In the genomic region with DNA sequence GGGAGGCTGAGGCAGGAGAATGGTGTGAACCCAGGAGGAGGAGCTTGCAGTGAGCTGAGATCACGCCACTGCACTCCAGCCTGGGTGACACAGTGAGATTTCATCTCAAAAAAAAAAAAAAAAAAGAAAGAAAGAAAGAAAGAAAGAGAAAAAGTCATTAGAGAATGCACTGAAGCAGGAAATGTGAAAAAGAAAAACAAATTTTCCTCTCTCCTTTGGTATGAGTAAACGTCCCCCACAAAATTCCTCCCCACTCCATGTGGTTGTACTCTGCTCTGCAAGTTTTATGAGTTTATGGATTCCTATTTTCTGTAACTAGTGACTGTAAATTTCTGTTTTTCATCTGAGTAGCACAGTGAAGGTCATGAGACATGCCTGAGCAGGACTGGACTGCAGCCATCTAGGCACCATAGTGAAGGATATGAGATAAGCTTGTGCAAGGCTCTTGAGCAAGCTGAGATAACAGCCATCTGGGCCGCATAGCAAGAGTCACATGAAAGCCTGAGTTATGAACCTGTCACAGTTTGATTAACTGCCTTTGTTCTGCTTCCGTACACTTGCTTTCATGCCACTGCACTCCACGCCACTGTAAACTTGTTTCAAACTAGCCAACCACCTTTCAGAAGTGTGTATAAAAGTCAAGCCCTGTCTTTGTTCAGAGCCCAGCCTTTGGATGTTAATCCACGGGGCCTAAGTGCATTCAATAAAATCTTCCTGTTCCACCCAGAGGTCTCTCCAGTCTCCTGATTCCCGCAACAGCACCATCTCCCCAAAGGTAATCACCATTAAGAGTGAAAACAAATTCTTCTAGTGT, we compare ENCODE assay signal across 1 cellular context.
TF ChIP-seq lines count a peak whose summit lies in the region.

No MANE protein-coding gene starts in this region.

TF ChIP-seq in K562, 482 proteins besides CTCF, POLR2A, EP300 and RAD21 (continued from another document and continues in another):
- peak; percentile 73 for TF ChIP-seq JUN (IDR thresholded peaks at IDR 0.05; ENCODE audit: borderline replicate concordance, low read depth, low read length)
- no peak for TF ChIP-seq JUN (CRISPR knock-in tag; IDR thresholded peaks at IDR 0.05; ENCODE audit: borderline replicate concordance)
- no peak for TF ChIP-seq ELF2 (CRISPR knock-in tag; IDR thresholded peaks at IDR 0.05)
- TF ChIP-seq, protein P1, sequence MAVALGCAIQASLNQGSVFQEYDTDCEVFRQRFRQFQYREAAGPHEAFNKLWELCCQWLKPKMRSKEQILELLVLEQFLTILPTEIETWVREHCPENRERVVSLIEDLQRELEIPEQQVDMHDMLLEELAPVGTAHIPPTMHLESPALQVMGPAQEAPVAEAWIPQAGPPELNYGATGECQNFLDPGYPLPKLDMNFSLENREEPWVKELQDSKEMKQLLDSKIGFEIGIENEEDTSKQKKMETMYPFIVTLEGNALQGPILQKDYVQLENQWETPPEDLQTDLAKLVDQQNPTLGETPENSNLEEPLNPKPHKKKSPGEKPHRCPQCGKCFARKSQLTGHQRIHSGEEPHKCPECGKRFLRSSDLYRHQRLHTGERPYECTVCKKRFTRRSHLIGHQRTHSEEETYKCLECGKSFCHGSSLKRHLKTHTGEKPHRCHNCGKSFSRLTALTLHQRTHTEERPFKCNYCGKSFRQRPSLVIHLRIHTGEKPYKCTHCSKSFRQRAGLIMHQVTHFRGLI (CRISPR knock-in tag; IDR thresholded peaks at IDR 0.05) = no peak
- TF ChIP-seq SMAD4 (CRISPR knock-in tag; conservative IDR thresholded peaks at IDR 0.05) = peak; percentile 93
- peak; percentile 95 for TF ChIP-seq DPF2 (IDR thresholded peaks at IDR 0.05)
- TF ChIP-seq FOXJ2 (tag; IDR thresholded peaks at IDR 0.05) = peak; percentile 29; the same call in 1 of the 2 replicates
- TF ChIP-seq, protein P2, sequence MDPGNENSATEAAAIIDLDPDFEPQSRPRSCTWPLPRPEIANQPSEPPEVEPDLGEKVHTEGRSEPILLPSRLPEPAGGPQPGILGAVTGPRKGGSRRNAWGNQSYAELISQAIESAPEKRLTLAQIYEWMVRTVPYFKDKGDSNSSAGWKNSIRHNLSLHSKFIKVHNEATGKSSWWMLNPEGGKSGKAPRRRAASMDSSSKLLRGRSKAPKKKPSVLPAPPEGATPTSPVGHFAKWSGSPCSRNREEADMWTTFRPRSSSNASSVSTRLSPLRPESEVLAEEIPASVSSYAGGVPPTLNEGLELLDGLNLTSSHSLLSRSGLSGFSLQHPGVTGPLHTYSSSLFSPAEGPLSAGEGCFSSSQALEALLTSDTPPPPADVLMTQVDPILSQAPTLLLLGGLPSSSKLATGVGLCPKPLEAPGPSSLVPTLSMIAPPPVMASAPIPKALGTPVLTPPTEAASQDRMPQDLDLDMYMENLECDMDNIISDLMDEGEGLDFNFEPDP (CRISPR knock-in tag; IDR thresholded peaks at IDR 0.05) = no peak
- TF ChIP-seq KAT2B (IDR thresholded peaks at IDR 0.05; ENCODE audit: low read depth, low read length) = no peak
- TF ChIP-seq, protein P3, sequence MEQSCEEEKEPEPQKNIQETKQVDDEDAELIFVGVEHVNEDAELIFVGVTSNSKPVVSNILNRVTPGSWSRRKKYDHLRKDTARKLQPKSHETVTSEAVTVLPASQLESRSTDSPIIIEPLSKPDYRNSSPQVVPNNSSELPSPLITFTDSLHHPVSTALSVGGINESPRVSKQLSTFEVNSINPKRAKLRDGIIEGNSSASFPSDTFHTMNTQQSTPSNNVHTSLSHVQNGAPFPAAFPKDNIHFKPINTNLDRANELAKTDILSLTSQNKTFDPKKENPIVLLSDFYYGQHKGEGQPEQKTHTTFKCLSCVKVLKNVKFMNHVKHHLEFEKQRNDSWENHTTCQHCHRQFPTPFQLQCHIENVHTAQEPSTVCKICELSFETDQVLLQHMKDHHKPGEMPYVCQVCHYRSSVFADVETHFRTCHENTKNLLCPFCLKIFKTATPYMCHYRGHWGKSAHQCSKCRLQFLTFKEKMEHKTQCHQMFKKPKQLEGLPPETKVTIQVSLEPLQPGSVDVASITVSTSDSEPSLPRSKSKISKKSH (CRISPR knock-in tag; IDR thresholded peaks at IDR 0.05) = peak; percentile 96
- TF ChIP-seq NR2C2 (CRISPR knock-in tag; IDR thresholded peaks at IDR 0.05) = no peak
- TF ChIP-seq NR2C2 (tag; IDR thresholded peaks at IDR 0.05) = peak; percentile 64
- TF ChIP-seq, protein P4, sequence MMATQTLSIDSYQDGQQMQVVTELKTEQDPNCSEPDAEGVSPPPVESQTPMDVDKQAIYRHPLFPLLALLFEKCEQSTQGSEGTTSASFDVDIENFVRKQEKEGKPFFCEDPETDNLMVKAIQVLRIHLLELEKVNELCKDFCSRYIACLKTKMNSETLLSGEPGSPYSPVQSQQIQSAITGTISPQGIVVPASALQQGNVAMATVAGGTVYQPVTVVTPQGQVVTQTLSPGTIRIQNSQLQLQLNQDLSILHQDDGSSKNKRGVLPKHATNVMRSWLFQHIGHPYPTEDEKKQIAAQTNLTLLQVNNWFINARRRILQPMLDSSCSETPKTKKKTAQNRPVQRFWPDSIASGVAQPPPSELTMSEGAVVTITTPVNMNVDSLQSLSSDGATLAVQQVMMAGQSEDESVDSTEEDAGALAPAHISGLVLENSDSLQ (IDR thresholded peaks at IDR 0.05) = peak; percentile 97
- TF ChIP-seq ZNF589 (CRISPR knock-in tag; IDR thresholded peaks at IDR 0.05; ENCODE audit: low read depth) = peak; percentile 77
- TF ChIP-seq JUND (IDR thresholded peaks at IDR 0.05; ENCODE audit: borderline replicate concordance, low read depth, low read length) = peak; percentile 64; the same call in 1 of the 2 replicates
- peak; percentile 69; the same call in 2 of the 3 replicates for TF ChIP-seq JUND (tag; IDR thresholded peaks at IDR 0.05; ENCODE audit: borderline replicate concordance, low read depth, low read length)
- peak; percentile 86 for TF ChIP-seq MTA2 (IDR thresholded peaks at IDR 0.05; ENCODE audit: low read depth)
- TF ChIP-seq, protein P5, sequence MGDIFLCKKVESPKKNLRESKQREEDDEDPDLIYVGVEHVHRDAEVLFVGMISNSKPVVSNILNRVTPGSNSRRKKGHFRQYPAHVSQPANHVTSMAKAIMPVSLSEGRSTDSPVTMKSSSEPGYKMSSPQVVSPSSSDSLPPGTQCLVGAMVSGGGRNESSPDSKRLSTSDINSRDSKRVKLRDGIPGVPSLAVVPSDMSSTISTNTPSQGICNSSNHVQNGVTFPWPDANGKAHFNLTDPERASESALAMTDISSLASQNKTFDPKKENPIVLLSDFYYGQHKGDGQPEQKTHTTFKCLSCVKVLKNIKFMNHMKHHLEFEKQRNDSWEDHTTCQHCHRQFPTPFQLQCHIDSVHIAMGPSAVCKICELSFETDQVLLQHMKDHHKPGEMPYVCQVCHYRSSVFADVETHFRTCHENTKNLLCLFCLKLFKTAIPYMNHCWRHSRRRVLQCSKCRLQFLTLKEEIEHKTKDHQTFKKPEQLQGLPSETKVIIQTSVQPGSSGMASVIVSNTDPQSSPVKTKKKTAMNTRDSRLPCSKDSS (IDR thresholded peaks at IDR 0.05; ENCODE audit: low read depth, partially characterized antibody) = peak; percentile 98
- peak; percentile 66 for TF ChIP-seq FOSL1 (tag; conservative IDR thresholded peaks at IDR 0.05)
- TF ChIP-seq RCOR1 (IDR thresholded peaks at IDR 0.05; ENCODE audit: borderline replicate concordance in 1 of 2, low read depth in 2 of 2, low read length in 2 of 2) = 0 out of 4 replicates have a peak, but pooled peaks of 1 of the 2 experiments have one; percentile 20
- TF ChIP-seq ZNF551 (CRISPR knock-in tag; IDR thresholded peaks at IDR 0.05) = no peak
- TF ChIP-seq SMARCA4 (IDR thresholded peaks at IDR 0.05) = peak; percentile 92
- TF ChIP-seq FOXM1 (IDR thresholded peaks at IDR 0.05; ENCODE audit: low read depth) = peak; percentile 95
- TF ChIP-seq FOXM1 (CRISPR knock-in tag; IDR thresholded peaks at IDR 0.05; ENCODE audit: low read depth) = no peak
- TF ChIP-seq, protein P6, sequence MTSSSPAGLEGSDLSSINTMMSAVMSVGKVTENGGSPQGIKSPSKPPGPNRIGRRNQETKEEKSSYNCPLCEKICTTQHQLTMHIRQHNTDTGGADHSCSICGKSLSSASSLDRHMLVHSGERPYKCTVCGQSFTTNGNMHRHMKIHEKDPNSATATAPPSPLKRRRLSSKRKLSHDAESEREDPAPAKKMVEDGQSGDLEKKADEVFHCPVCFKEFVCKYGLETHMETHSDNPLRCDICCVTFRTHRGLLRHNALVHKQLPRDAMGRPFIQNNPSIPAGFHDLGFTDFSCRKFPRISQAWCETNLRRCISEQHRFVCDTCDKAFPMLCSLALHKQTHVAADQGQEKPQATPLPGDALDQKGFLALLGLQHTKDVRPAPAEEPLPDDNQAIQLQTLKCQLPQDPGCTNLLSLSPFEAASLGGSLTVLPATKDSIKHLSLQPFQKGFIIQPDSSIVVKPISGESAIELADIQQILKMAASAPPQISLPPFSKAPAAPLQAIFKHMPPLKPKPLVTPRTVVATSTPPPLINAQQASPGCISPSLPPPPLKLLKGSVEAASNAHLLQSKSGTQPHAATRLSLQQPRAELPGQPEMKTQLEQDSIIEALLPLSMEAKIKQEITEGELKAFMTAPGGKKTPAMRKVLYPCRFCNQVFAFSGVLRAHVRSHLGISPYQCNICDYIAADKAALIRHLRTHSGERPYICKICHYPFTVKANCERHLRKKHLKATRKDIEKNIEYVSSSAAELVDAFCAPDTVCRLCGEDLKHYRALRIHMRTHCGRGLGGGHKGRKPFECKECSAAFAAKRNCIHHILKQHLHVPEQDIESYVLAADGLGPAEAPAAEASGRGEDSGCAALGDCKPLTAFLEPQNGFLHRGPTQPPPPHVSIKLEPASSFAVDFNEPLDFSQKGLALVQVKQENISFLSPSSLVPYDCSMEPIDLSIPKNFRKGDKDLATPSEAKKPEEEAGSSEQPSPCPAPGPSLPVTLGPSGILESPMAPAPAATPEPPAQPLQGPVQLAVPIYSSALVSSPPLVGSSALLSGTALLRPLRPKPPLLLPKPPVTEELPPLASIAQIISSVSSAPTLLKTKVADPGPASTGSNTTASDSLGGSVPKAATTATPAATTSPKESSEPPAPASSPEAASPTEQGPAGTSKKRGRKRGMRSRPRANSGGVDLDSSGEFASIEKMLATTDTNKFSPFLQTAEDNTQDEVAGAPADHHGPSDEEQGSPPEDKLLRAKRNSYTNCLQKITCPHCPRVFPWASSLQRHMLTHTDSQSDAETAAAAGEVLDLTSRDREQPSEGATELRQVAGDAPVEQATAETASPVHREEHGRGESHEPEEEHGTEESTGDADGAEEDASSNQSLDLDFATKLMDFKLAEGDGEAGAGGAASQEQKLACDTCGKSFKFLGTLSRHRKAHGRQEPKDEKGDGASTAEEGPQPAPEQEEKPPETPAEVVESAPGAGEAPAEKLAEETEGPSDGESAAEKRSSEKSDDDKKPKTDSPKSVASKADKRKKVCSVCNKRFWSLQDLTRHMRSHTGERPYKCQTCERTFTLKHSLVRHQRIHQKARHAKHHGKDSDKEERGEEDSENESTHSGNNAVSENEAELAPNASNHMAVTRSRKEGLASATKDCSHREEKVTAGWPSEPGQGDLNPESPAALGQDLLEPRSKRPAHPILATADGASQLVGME (CRISPR knock-in tag; IDR thresholded peaks at IDR 0.05) = no peak
- TF ChIP-seq ZNF561 (CRISPR knock-in tag; conservative IDR thresholded peaks at IDR 0.05) = no peak
- TF ChIP-seq SMAD1 (IDR thresholded peaks at IDR 0.05; ENCODE audit: low read depth, low read length, partially characterized antibody) = peak; percentile 55
- no peak for TF ChIP-seq STAT5B (CRISPR knock-in tag; IDR thresholded peaks at IDR 0.05)
- peak in 1 of 2 experiments; percentile 8; a peak in 1 of 4 replicates for TF ChIP-seq MAZ (CRISPR knock-in tag; conservative IDR thresholded peaks at IDR 0.05 in 1 of 2, IDR thresholded peaks at IDR 0.05 in 1 of 2)
- TF ChIP-seq, protein P7, sequence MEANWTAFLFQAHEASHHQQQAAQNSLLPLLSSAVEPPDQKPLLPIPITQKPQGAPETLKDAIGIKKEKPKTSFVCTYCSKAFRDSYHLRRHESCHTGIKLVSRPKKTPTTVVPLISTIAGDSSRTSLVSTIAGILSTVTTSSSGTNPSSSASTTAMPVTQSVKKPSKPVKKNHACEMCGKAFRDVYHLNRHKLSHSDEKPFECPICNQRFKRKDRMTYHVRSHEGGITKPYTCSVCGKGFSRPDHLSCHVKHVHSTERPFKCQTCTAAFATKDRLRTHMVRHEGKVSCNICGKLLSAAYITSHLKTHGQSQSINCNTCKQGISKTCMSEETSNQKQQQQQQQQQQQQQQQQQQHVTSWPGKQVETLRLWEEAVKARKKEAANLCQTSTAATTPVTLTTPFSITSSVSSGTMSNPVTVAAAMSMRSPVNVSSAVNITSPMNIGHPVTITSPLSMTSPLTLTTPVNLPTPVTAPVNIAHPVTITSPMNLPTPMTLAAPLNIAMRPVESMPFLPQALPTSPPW (CRISPR knock-in tag; IDR thresholded peaks at IDR 0.05) = peak; percentile 63; the same call in 1 of the 2 replicates
- peak; percentile 55 to 60 for TF ChIP-seq NRF1 (conservative IDR thresholded peaks at IDR 0.05 in 1 of 2, IDR thresholded peaks at IDR 0.05 in 1 of 2)
- TF ChIP-seq, protein P8, sequence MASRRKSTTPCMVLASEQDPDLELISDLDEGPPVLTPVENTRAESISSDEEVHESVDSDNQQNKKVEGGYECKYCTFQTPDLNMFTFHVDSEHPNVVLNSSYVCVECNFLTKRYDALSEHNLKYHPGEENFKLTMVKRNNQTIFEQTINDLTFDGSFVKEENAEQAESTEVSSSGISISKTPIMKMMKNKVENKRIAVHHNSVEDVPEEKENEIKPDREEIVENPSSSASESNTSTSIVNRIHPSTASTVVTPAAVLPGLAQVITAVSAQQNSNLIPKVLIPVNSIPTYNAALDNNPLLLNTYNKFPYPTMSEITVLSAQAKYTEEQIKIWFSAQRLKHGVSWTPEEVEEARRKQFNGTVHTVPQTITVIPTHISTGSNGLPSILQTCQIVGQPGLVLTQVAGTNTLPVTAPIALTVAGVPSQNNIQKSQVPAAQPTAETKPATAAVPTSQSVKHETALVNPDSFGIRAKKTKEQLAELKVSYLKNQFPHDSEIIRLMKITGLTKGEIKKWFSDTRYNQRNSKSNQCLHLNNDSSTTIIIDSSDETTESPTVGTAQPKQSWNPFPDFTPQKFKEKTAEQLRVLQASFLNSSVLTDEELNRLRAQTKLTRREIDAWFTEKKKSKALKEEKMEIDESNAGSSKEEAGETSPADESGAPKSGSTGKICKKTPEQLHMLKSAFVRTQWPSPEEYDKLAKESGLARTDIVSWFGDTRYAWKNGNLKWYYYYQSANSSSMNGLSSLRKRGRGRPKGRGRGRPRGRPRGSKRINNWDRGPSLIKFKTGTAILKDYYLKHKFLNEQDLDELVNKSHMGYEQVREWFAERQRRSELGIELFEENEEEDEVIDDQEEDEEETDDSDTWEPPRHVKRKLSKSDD (conservative IDR thresholded peaks at IDR 0.05; ENCODE audit: low read length) = no peak
- peak; percentile 83 for TF ChIP-seq ZKSCAN8 (CRISPR knock-in tag; IDR thresholded peaks at IDR 0.05)
- TF ChIP-seq, protein P9, sequence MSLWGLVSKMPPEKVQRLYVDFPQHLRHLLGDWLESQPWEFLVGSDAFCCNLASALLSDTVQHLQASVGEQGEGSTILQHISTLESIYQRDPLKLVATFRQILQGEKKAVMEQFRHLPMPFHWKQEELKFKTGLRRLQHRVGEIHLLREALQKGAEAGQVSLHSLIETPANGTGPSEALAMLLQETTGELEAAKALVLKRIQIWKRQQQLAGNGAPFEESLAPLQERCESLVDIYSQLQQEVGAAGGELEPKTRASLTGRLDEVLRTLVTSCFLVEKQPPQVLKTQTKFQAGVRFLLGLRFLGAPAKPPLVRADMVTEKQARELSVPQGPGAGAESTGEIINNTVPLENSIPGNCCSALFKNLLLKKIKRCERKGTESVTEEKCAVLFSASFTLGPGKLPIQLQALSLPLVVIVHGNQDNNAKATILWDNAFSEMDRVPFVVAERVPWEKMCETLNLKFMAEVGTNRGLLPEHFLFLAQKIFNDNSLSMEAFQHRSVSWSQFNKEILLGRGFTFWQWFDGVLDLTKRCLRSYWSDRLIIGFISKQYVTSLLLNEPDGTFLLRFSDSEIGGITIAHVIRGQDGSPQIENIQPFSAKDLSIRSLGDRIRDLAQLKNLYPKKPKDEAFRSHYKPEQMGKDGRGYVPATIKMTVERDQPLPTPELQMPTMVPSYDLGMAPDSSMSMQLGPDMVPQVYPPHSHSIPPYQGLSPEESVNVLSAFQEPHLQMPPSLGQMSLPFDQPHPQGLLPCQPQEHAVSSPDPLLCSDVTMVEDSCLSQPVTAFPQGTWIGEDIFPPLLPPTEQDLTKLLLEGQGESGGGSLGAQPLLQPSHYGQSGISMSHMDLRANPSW (CRISPR knock-in tag; IDR thresholded peaks at IDR 0.05) = no peak
